Comparison of ENCODE assay signal across 9 cellular contexts in genomic region chr12:10214877-10215267, GRCh38. TPM values are rescaled to one million over a fixed set of nuclear protein-coding genes. Genes with fewer than 3 reads are reported as not detected.
DNase-seq lines count a peak whose midpoint lies in the region; ATAC-seq and TF ChIP-seq lines count a peak whose summit lies in the region.
"Had no signal": no experiment of that assay in that cellular context is flagged by ENCODE, and none has a peak within 500 bp of the region (broad histone marks: within the 10 kb centered on the region; RNA-seq: fewer than 3 reads in every experiment).

No MANE protein-coding gene starts in this region.

- H3K36me3 Mint-ChIP-seq in activated CD4-positive, alpha-beta T cell treated with anti-CD3 and anti-CD28 coated beads, Interleukin-2, amount 10 ng/mL, durations not matched to agents 7 days and 5 days (ENCODE audit: low read depth), result no peaks in the 10 kb centered on the region
- H3K36me3 Mint-ChIP-seq: stimulated activated memory B cell treated with anti-CD40 and anti-IgM and Interleukin-4, amounts not matched to agents 10 μg/mL and 1 μg/mL and 100 μg/mL, for 72 hours had no signal

- peaks cover 30% of the 10 kb centered on the region for H3K4me1 Mint-ChIP-seq in activated CD4-positive, alpha-beta T cell treated with anti-CD3 and anti-CD28 coated beads, Interleukin-2, amount 10 ng/mL, durations not matched to agents 7 days and 5 days

- H3K36me3 ChIP-seq in body of pancreas (replicated peaks in 1 of 2; ENCODE audit: insufficient read depth in 1 of 2, low read depth in 2 of 2) (no peaks in the 10 kb centered on the region), thoracic aorta (peaks cover 14% of the 10 kb centered on the region), MG63 (no peaks in the 10 kb centered on the region; the same call in 1 of the 2 replicates)

- no peak overlapping the region for H3K27ac Mint-ChIP-seq in activated CD4-positive, alpha-beta T cell treated with anti-CD3 and anti-CD28 coated beads, Interleukin-2, amount 10 ng/mL, durations not matched to agents 7 days and 5 days
- H3K27ac Mint-ChIP-seq: stimulated activated memory B cell treated with anti-CD40 and anti-IgM and Interleukin-4, amounts not matched to agents 10 μg/mL and 1 μg/mL and 100 μg/mL, for 72 hours had no signal

- H3K27me3 ChIP-seq in body of pancreas (no peaks in the 10 kb centered on the region), thoracic aorta (replicated peaks; ENCODE audit: insufficient read depth) (no peaks in the 10 kb centered on the region), MG63 (no peaks in the 10 kb centered on the region)

- peaks cover 27% of the 10 kb centered on the region for H3K4me1 ChIP-seq in body of pancreas
- H3K4me1 ChIP-seq in thoracic aorta (ENCODE audit: control insufficient read depth in 1 of 2, low read depth in 2 of 2), result peaks cover 23 to 25% of the 10 kb centered on the region in 2 donors

- no peak for ATAC-seq in body of pancreas
- no peak for ATAC-seq in thoracic aorta (ENCODE audit: insufficient number of reproducible peaks, low FRiP score, low read depth)
- ATAC-seq: stimulated activated memory B cell treated with anti-CD40 and anti-IgM and Interleukin-4, amounts not matched to agents 10 μg/mL and 1 μg/mL and 100 μg/mL, for 72 hours had no signal

- DNase-seq in activated CD4-positive, alpha-beta T cell treated with anti-CD3 and anti-CD28 coated beads, Interleukin-2, amount 10 ng/mL, durations not matched to agents 7 days and 5 days, result no peak
- DNase-seq in activated CD4-positive, alpha-beta T cell treated with anti-CD3 and anti-CD28 coated beads, Interleukin-2, amount 50 U/mL, for 48 hours, result no peak
- DNase-seq in body of pancreas, result peak in 1 of 4 donors; percentile 49
- peak; percentile 12 for DNase-seq in left kidney (ENCODE audit: low read depth, low spot score)
- no peak for DNase-seq in thoracic aorta (ENCODE audit: low spot score)
- no peak for DNase-seq in effector CD4-positive, alpha-beta T cell
- no peak for DNase-seq in MG63
- no peak for DNase-seq in NCI-H128 (lab: John Stamatoyannopoulos, UW; ENCODE audit: unreplicated experiment)

- TF ChIP-seq CTCF in body of pancreas (IDR thresholded peaks at IDR 0.05), result no peak
- no peak for TF ChIP-seq CTCF in thoracic aorta (IDR thresholded peaks at IDR 0.05)

- intact Hi-C loops in body of pancreas (cut with DNase I), result no loop called here

- H3K4me3 ChIP-seq in body of pancreas (peak overlapping the region in 1 of 2 donors; percentile 71), thoracic aorta (peak overlapping the region; percentile 98), MG63 (no peak overlapping the region; the same call in 1 of the 2 replicates)

- POLR2A ChIA-PET in activated CD4-positive, alpha-beta T cell treated with anti-CD3 and anti-CD28 coated beads, Interleukin-2, amount 10 ng/mL, durations not matched to agents 7 days and 5 days (lab: Charles Lee), result no interaction called here

- peak overlapping the region; percentile 40 for H3K4me3 Mint-ChIP-seq in activated CD4-positive, alpha-beta T cell treated with anti-CD3 and anti-CD28 coated beads, Interleukin-2, amount 10 ng/mL, durations not matched to agents 7 days and 5 days
- H3K4me3 Mint-ChIP-seq: stimulated activated memory B cell treated with anti-CD40 and anti-IgM and Interleukin-4, amounts not matched to agents 10 μg/mL and 1 μg/mL and 100 μg/mL, for 72 hours had no signal

- TF ChIP-seq POLR2A in body of pancreas (IDR thresholded peaks at IDR 0.05), result peak in 1 of 3 donors; percentile 5

- H3K9me3 ChIP-seq in body of pancreas (no peaks in the 10 kb centered on the region), thoracic aorta (no peaks in the 10 kb centered on the region), MG63 (no peaks in the 10 kb centered on the region)

- WGBS in body of pancreas, 2 donors, result 39 to 47% methylated on average over 3 of the region's 3 CpGs

- peaks cover 4% of the 10 kb centered on the region for H3K27me3 Mint-ChIP-seq in activated CD4-positive, alpha-beta T cell treated with anti-CD3 and anti-CD28 coated beads, Interleukin-2, amount 10 ng/mL, durations not matched to agents 7 days and 5 days

- H3K27ac ChIP-seq in body of pancreas (peak overlapping the region; percentile 22 to 100 (median 99)), thoracic aorta (peak overlapping the region in 1 of 2 donors; percentile 99)

- CTCF ChIA-PET in activated CD4-positive, alpha-beta T cell treated with anti-CD3 and anti-CD28 coated beads, Interleukin-2, amount 10 ng/mL, durations not matched to agents 7 days and 5 days (lab: Charles Lee), result interaction anchor here (0.7 kb wide), 1 partner anchor 363 kb away, joined by 4 read pairs; no protein-coding TSS in a partner anchor

- no peaks in the 10 kb centered on the region for H3K9me3 Mint-ChIP-seq in activated CD4-positive, alpha-beta T cell treated with anti-CD3 and anti-CD28 coated beads, Interleukin-2, amount 10 ng/mL, durations not matched to agents 7 days and 5 days
- H3K9me3 Mint-ChIP-seq: stimulated activated memory B cell treated with anti-CD40 and anti-IgM and Interleukin-4, amounts not matched to agents 10 μg/mL and 1 μg/mL and 100 μg/mL, for 72 hours had no signal

RNA-seq across cellular contexts. Expression of gene GABARAPL1, which starts 2.2 kb away (rescaled TPM):
- total RNA-seq in activated CD4-positive, alpha-beta T cell treated with anti-CD3 and anti-CD28 coated beads, Interleukin-2, amount 10 ng/mL, durations not matched to agents 7 days and 5 days, result 1 to 10 TPM; 5.5 to 6.3 TPM
- total RNA-seq in body of pancreas (10 to 100 TPM; 51.4 to 86.9 TPM), thoracic aorta (100 to 1,000 TPM in 1 of 2 donors, 10 to 100 TPM in 1; 86.1 to 114 TPM)
- total RNA-seq in MG63 (2014; rRNA removed; shearing (Covaris generic); ENCODE audit: low replicate concordance), result 29.2 and 29.7 TPM in 2 replicates

RNA-seq across cellular contexts. Expression of gene TMEM52B, which starts 36.0 kb away (rescaled TPM):
- total RNA-seq in activated CD4-positive, alpha-beta T cell treated with anti-CD3 and anti-CD28 coated beads, Interleukin-2, amount 10 ng/mL, durations not matched to agents 7 days and 5 days, result not detected
- under 1 TPM in 1 of 2 donors, not detected in 1; 0.26 TPM for total RNA-seq in body of pancreas
- 1 to 10 TPM in 1 of 2 donors, not detected in 1; 2.8 TPM for total RNA-seq in thoracic aorta
- not detected in 2 replicates for total RNA-seq in MG63 (2014; rRNA removed; shearing (Covaris generic); ENCODE audit: low replicate concordance)

RNA-seq across cellular contexts. Expression of gene OLR1, which starts 42.9 kb away (rescaled TPM):
- total RNA-seq in activated CD4-positive, alpha-beta T cell treated with anti-CD3 and anti-CD28 coated beads, Interleukin-2, amount 10 ng/mL, durations not matched to agents 7 days and 5 days, result not detected
- total RNA-seq in body of pancreas (1 to 10 TPM in 1 of 2 donors, under 1 TPM in 1; 0.66 to 5.7 TPM), thoracic aorta (1 to 10 TPM; 1.4 to 2.8 TPM)
- total RNA-seq in MG63 (2014; rRNA removed; shearing (Covaris generic); ENCODE audit: low replicate concordance), result 8.6 and 15.3 TPM in 2 replicates
